ENCODE assay signal across 9 cellular contexts in the genomic region with DNA sequence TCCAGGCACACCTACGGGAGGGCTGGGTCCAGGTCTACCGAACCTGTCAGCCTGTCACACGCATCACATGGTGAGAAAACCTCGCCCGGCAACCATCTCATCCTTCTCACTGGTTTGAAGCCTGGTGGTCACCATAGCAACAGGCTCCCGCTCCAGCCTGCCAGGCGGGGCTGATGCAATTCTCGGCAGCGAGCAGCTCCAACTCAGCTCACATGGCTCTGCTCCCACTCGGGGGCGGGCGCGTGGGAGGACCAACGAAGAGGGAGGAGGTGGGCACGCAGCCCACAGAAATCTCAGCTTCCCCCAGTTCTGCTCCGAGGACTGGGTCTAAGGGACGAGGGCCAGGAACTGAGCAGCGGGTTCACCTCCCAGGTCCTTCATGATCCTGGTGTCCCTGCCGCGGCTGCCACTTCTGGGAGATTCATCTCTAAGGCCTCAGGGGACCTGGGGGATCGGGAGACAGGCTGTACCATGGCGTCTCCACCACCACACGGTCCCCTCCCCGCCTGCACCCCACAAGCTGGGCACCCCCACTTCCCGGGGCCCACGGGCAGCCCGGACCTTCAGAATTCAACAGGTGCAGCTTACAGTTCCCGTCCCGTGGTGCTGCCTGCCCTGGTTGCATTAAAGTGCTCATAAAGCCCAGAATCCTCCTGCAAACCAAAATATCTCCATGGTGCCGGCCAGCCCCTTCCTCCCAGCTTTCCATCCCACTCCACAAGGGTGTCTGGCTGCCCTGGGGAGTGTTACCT. TPM values are rescaled to one million over a fixed set of nuclear protein-coding genes. Genes with fewer than 3 reads are reported as not detected.
A peak's percentile ranks its signal among the peaks of the same experiment; 100 is the strongest.
DNase-seq lines count a peak whose midpoint lies in the region; FAIRE-seq lines count a peak whose summit lies in the region.
"Had no signal": no experiment of that assay in that cellular context is flagged by ENCODE, and none has a peak within 500 bp of the region (broad histone marks: within the 10 kb centered on the region; RNA-seq: fewer than 3 reads in every experiment).

No MANE protein-coding gene starts in this region.

- peak; percentile 10 for DNase-seq in NCI-H2107 treated with DMSO at 0.1 percent for 48 hours (lab: John Stamatoyannopoulos, UW; ENCODE audit: unreplicated experiment)
- no peak for DNase-seq in NCI-H2107 (lab: John Stamatoyannopoulos, UW)
- peak; percentile 37 for DNase-seq in RKO (ENCODE audit: low spot score)
- peak; percentile 57 to 85 for DNase-seq in frontal cortex (ENCODE audit: low spot score in 2 of 2)
- peak; percentile 80 for DNase-seq in putamen (ENCODE audit: low spot score)
- no peak for DNase-seq in SW 1271 (lab: John Stamatoyannopoulos, UW)
- no peak for DNase-seq in stimulated activated CD4-positive, alpha-beta T cell treated with anti-CD3 and anti-CD28 coated beads, Interleukin-4, amount 100 ng/mL, for 24 hours
- DNase-seq in activated T-cell treated with anti-CD3 and anti-CD28 coated beads, Interleukin-2, amount 50 U/mL, for 48 hours: no peak

- FAIRE-seq in frontal cortex (lab: Jason Lieb, UNC): no peak
- FAIRE-seq: keratinocyte had no signal

RNA-seq across cellular contexts. Expression of a gene that starts 25.8 kb away (rescaled TPM):
- 123 TPM for total RNA-seq in frontal cortex

Comparison
In these comparisons a context has a peak if more than half of its experiments do, and no peak if none do; other contexts are left out.
1. DNase-seq: peak in NCI-H2107 treated with DMSO at 0.1 percent for 48 hours (single experiment), RKO (single experiment), frontal cortex (2 of 2) and putamen (single experiment); none in NCI-H2107 (single experiment), SW 1271 (0 of 2), stimulated activated CD4-positive, alpha-beta T cell treated with anti-CD3 and anti-CD28 coated beads, Interleukin-4, amount 100 ng/mL, for 24 hours (single experiment) and activated T-cell treated with anti-CD3 and anti-CD28 coated beads, Interleukin-2, amount 50 U/mL, for 48 hours (0 of 2).